In genomic region chr6:142075516-142076101, GRCh38 we compare ENCODE assay signal across 28 cellular contexts. TPM values are rescaled to one million over a fixed set of nuclear protein-coding genes. Genes with fewer than 3 reads are reported as not detected.
DNase-seq lines count a peak whose midpoint lies in the region; ATAC-seq, FAIRE-seq and TF ChIP-seq lines count a peak whose summit lies in the region.
"Had no signal": no experiment of that assay in that cellular context is flagged by ENCODE, and none has a peak within 500 bp of the region (broad histone marks: within the 10 kb centered on the region; RNA-seq: fewer than 3 reads in every experiment).

No MANE protein-coding gene starts in this region.

- H3K79me2 ChIP-seq in GM23338 (replicated peaks; ENCODE audit: insufficient read depth) (no peaks in the 10 kb centered on the region), keratinocyte (ENCODE audit: control insufficient read depth, insufficient read depth, low read length) (no peaks in the 10 kb centered on the region)

- ATAC-seq in GM23338 (no peak), GM18502 (IDR thresholded peaks at IDR 0.05; ENCODE audit: poor library complexity, unreplicated experiment) (no peak)
- ATAC-seq in activated naive CD8-positive, alpha-beta T cell treated with anti-CD3 and anti-CD28 coated beads, Interleukin-2, amount 50 U/mL, for 24 hours, result peak; percentile 52
- ATAC-seq: sciatic nerve had no signal

- H3K4me1 ChIP-seq in GM23338 (ENCODE audit: insufficient read depth) (peaks cover 7% of the 10 kb centered on the region; the same call in 1 of the 2 replicates), keratinocyte (ENCODE audit: control insufficient read depth, extremely low read depth, insufficient read depth, low read length) (no peaks in the 10 kb centered on the region)
- H3K4me1 ChIP-seq: neural progenitor cell had no signal

- 0 out of 2 replicates have a peak, but pooled peaks cover 4% of the 10 kb centered on the region for H3K9me2 ChIP-seq in GM23338 (ENCODE audit: insufficient read depth)
- H3K9me2 ChIP-seq: SK-N-SH had no signal

- peaks cover 5% of the 10 kb centered on the region; the same call in 2 of the 3 replicates for H3K4me1 Mint-ChIP-seq in GM23338
- H3K4me1 Mint-ChIP-seq in activated naive CD8-positive, alpha-beta T cell treated with anti-CD3 and anti-CD28 coated beads, Interleukin-2, amount 50 U/mL, for 24 hours, result peaks cover 6% of the 10 kb centered on the region
- H3K4me1 Mint-ChIP-seq: neural progenitor cell had no signal

- no peak overlapping the region for H3K9ac ChIP-seq in keratinocyte (ENCODE audit: control insufficient read depth, extremely low read depth, insufficient read depth, low read length)
- H3K9ac ChIP-seq: neural progenitor cell, SK-N-SH had no signal

- H3K9me1 ChIP-seq in keratinocyte (ENCODE audit: control insufficient read depth, extremely low read depth, insufficient read depth, low read length), result no peaks in the 10 kb centered on the region

- DNase-seq in DMS53 (lab: John Stamatoyannopoulos, UW), result peak; percentile 4
- DNase-seq in DMS53 treated with DMSO at 0.1 percent for 48 hours (lab: John Stamatoyannopoulos, UW; ENCODE audit: unreplicated experiment), result no peak
- no peak for DNase-seq in GM23338 (ENCODE audit: low spot score)
- DNase-seq in activated naive CD8-positive, alpha-beta T cell treated with anti-CD3 and anti-CD28 coated beads, Interleukin-2, amount 50 U/mL, for 24 hours, result no peak
- DNase-seq in keratinocyte (ENCODE audit: low read depth, low spot score), result no peak
- DNase-seq in urothelium cell line (ENCODE audit: low spot score), result no peak
- no peak for DNase-seq in NCI-H1694 treated with DMSO at 0.1 percent for 48 hours (lab: John Stamatoyannopoulos, UW)
- DNase-seq: activated CD4-positive, alpha-beta T cell treated with anti-CD3 and anti-CD28 coated beads, Interleukin-2, amount 50 U/mL, for 48 hours; activated naive CD4-positive, alpha-beta T cell treated with anti-CD3 and anti-CD28 coated beads, Interleukin-2, amount 10 ng/mL, durations not matched to agents 7 days and 5 days; activated T-cell treated with anti-CD3 and anti-CD28 coated beads, Interleukin-2, amount 50 U/mL, for 1 hour; GF-D8; glutamatergic neuron; H9; NCI-H187; posterior cingulate gyrus; SK-N-SH; WERI-Rb-1 had no signal

- H3K27me3 ChIP-seq in GM23338 (ENCODE audit: insufficient read depth) (no peaks in the 10 kb centered on the region), keratinocyte (ENCODE audit: control insufficient read depth, extremely low read depth, insufficient read depth, low read length) (no peaks in the 10 kb centered on the region)
- H3K27me3 ChIP-seq: neural progenitor cell had no signal

- H3F3A ChIP-seq in GM23338 (replicated peaks; ENCODE audit: low read depth), result no peaks in the 10 kb centered on the region

- no peak overlapping the region for H3K27ac Mint-ChIP-seq in GM23338
- H3K27ac Mint-ChIP-seq in activated naive CD8-positive, alpha-beta T cell treated with anti-CD3 and anti-CD28 coated beads, Interleukin-2, amount 50 U/mL, for 24 hours, result no peak overlapping the region
- H3K27ac Mint-ChIP-seq: activated naive CD4-positive, alpha-beta T cell treated with anti-CD3 and anti-CD28 coated beads, Interleukin-2, amount 10 ng/mL, durations not matched to agents 7 days and 5 days; neural progenitor cell had no signal

- H3K27ac ChIP-seq in GM23338 (ENCODE audit: low read depth), result no peak overlapping the region
- H3K27ac ChIP-seq in keratinocyte (ENCODE audit: control insufficient read depth, insufficient read depth, low read length), result no peak overlapping the region
- H3K27ac ChIP-seq: 22Rv1, epithelial cell of prostate, neural progenitor cell, RWPE1, WERI-Rb-1 had no signal

- H3K4me2 ChIP-seq in GM23338 (no peak overlapping the region), keratinocyte (ENCODE audit: control insufficient read depth, extremely low read depth, insufficient read depth, low read depth, low read length) (no peak overlapping the region)
- H3K4me2 ChIP-seq: neural progenitor cell, SK-N-SH had no signal

- H3K9me3 Mint-ChIP-seq in GM23338, result peaks cover 8% of the 10 kb centered on the region; the same call in 1 of the 3 replicates
- H3K9me3 Mint-ChIP-seq in activated naive CD8-positive, alpha-beta T cell treated with anti-CD3 and anti-CD28 coated beads, Interleukin-2, amount 50 U/mL, for 24 hours, result peaks cover 13% of the 10 kb centered on the region
- H3K9me3 Mint-ChIP-seq: neural progenitor cell had no signal

- H4K20me1 ChIP-seq in GM23338 (replicated peaks; ENCODE audit: insufficient read depth) (no peaks in the 10 kb centered on the region), keratinocyte (ENCODE audit: control insufficient read depth, extremely low read depth, insufficient read depth, low read length) (no peaks in the 10 kb centered on the region)

- dilution Hi-C loops in keratinocyte (cut with MboI; ENCODE audit: extremely low pct_ligation_motif_present, low sequenced_read_pairs), result no loop called here

- no peak overlapping the region for H3K4me3 ChIP-seq in GM23338
- H3K4me3 ChIP-seq in keratinocyte (ENCODE audit: control insufficient read depth in 2 of 3, extremely low read depth in 1 of 3, insufficient read depth in 2 of 3, low read depth in 1 of 3, low read length in 3 of 3), result no peak overlapping the region
- H3K4me3 ChIP-seq: neural progenitor cell had no signal

- H3K9me3 ChIP-seq in keratinocyte (ENCODE audit: control insufficient read depth, low read depth, low read length), result no peaks in the 10 kb centered on the region
- H3K9me3 ChIP-seq: SK-N-SH had no signal

- FAIRE-seq in keratinocyte (lab: Jason Lieb, UNC) (peak; percentile 17), urothelium cell line (lab: Jason Lieb, UNC) (no peak)
- FAIRE-seq: astrocyte had no signal

- H3K36me3 Mint-ChIP-seq in GM23338 (ENCODE audit: low read depth), result no peaks in the 10 kb centered on the region; the same call in 2 of the 3 replicates
- H3K36me3 Mint-ChIP-seq in activated naive CD8-positive, alpha-beta T cell treated with anti-CD3 and anti-CD28 coated beads, Interleukin-2, amount 50 U/mL, for 24 hours (ENCODE audit: low read depth), result peaks cover 2% of the 10 kb centered on the region
- H3K36me3 Mint-ChIP-seq: activated naive CD4-positive, alpha-beta T cell treated with anti-CD3 and anti-CD28 coated beads, Interleukin-2, amount 10 ng/mL, durations not matched to agents 7 days and 5 days; neural progenitor cell had no signal

- peaks cover 2% of the 10 kb centered on the region for H3K27me3 Mint-ChIP-seq in GM23338 (ENCODE audit: insufficient read depth, low read depth, poor library complexity)
- H3K27me3 Mint-ChIP-seq in activated naive CD8-positive, alpha-beta T cell treated with anti-CD3 and anti-CD28 coated beads, Interleukin-2, amount 50 U/mL, for 24 hours, result peaks cover 6% of the 10 kb centered on the region

- no peak overlapping the region for H3K4me3 Mint-ChIP-seq in GM23338
- H3K4me3 Mint-ChIP-seq in activated naive CD8-positive, alpha-beta T cell treated with anti-CD3 and anti-CD28 coated beads, Interleukin-2, amount 50 U/mL, for 24 hours, result no peak overlapping the region
- H3K4me3 Mint-ChIP-seq: activated naive CD4-positive, alpha-beta T cell treated with anti-CD3 and anti-CD28 coated beads, Interleukin-2, amount 10 ng/mL, durations not matched to agents 7 days and 5 days; H9; neural progenitor cell had no signal

- no peak for TF ChIP-seq CTCF in GM23338 (conservative IDR thresholded peaks at IDR 0.05; ENCODE audit: low read depth in 2 of 2)
- TF ChIP-seq CTCF in keratinocyte (optimal IDR thresholded peaks at IDR 0.05 in 1 of 3, IDR thresholded peaks at IDR 0.05 in 1 of 3, conservative IDR thresholded peaks at IDR 0.05 in 1 of 3; ENCODE audit: extremely low read depth in 1 of 3, insufficient read depth in 2 of 3, low read length in 3 of 3), result no peak

- H3K36me3 ChIP-seq in GM23338 (ENCODE audit: insufficient read depth) (no peaks in the 10 kb centered on the region; the same call in 1 of the 2 replicates), keratinocyte (ENCODE audit: control insufficient read depth in 2 of 2, extremely low read depth in 1 of 2, insufficient read depth in 2 of 2, low read length in 2 of 2) (no peaks in the 10 kb centered on the region)
- H3K36me3 ChIP-seq: neural progenitor cell, WERI-Rb-1 had no signal

- H2AFZ ChIP-seq in GM23338 (peak overlapping the region; percentile 79; the same call in 1 of the 2 replicates), keratinocyte (ENCODE audit: control insufficient read depth, low read length) (no peak overlapping the region)
- H2AFZ ChIP-seq: neural progenitor cell had no signal

RNA-seq across cellular contexts. Expression of gene GJE1, which starts 57.1 kb away (rescaled TPM):
- not detected in 2 replicates for total RNA-seq in GM23338 (2014; rRNA removed; shearing (Covaris generic))
- polyA plus RNA-seq in GM23338 (2016; fragmentation: Nextera tagmentation; extraction: Ambion mirVana) (not detected in 2 replicates), keratinocyte (not detected in 3 replicates)
- polyA plus RNA-seq in keratinocyte (2011; ENCODE audit: low read depth), result not detected
- polyA plus RNA-seq in keratinocyte (2011; cell fraction: cytosol; rRNA removed), result not detected in 2 replicates
- not detected in 2 replicates for polyA plus RNA-seq in keratinocyte (2011; cell fraction: nucleus; rRNA removed)
- polyA plus RNA-seq in keratinocyte (2012; ENCODE audit: low replicate concordance), result not detected in 2 replicates
- polyA minus RNA-seq in keratinocyte, result not detected in 3 replicates
- not detected for polyA minus RNA-seq in keratinocyte (2011; cell fraction: cytosol; rRNA and poly(A)+ RNA removed)
- not detected in 2 replicates for polyA minus RNA-seq in keratinocyte (2011; cell fraction: nucleus; rRNA and poly(A)+ RNA removed)
- total RNA-seq: astrocyte; dermis microvascular lymphatic vessel endothelial cell; H9; LHCN-M2; lung microvascular endothelial cell; sciatic nerve; T-helper 2 cell treated with Interferon-gamma antibody and Interleukin-4, amounts not matched to agents 100 ng/mL and 5 ng/mL, for 36 hours had no signal
- polyA plus RNA-seq: SK-N-SH had no signal
